In the genomic region with DNA sequence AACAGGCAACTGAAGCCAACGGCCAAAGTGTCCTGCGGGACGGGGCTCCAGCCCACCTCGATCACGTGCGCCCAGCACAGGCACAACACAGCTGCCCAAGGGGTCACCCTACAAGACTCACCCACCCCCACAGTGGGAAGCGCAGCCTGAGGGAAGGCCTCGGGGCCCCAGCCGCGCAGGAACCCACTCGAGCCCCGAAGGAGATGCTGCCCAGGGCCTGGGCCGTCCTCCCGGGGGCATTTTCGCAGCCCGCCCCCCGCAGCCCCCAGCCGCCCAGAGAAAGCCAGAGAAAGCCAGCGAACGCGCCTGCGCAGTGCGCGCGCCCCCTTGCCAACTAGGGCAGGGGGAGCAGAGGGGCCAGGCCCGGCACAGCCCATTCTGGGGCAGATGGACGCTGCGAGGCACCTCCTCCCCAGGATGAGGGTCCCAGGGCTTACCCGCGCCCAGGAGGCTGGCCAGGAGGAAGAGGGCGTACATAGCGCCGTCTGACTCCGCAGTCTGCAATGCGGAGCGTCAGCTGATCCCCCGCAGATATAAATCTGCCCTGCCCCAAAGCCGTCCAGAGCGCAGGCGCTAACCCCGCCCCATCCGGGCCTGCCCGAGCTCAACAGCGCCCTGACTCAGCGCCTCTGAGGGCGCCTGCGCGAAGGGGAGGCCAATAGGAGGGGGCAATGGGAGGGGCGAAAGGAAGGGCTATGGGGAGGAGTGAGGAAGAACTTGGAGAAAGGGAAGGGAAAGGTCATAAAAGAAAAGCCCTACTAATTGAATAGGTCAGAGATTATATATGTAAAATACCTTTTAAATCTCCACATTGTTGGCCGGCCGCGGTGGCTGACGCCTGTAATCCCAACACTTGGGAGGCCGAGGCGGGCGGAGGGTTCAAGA, we compare ENCODE assay signal across 8 cellular contexts. TPM values are rescaled to one million over a fixed set of nuclear protein-coding genes. Genes with fewer than 3 reads are reported as not detected.
DNase-seq lines count a peak whose midpoint lies in the region; ATAC-seq and FAIRE-seq lines count a peak whose summit lies in the region.

Gene PSAP, minus strand, starts transcription at position 507 of the 885 bp plus-strand sequence. Its CDS starts 30 bp downstream, at position 477.

- ATAC-seq in GM21786 (IDR thresholded peaks at IDR 0.05; ENCODE audit: unreplicated experiment): peak; percentile 90
- peak; percentile 98 for ATAC-seq in activated T-cell treated with anti-CD3 and anti-CD28 coated beads, Interleukin-2, amount 50 U/mL, for 72 hours (replicated peaks in 1 of 2)
- ATAC-seq in esophagus mucosa: peak; percentile 99

- peak; percentile 87 for DNase-seq in DMS79 (lab: John Stamatoyannopoulos, UW)
- DNase-seq in RCC 7860 (ENCODE audit: low spot score): peak; percentile 94
- peak; percentile 99 for DNase-seq in activated T-cell treated with anti-CD3 and anti-CD28 coated beads, Interleukin-2, amount 50 U/mL, for 72 hours
- peak; percentile 97 for DNase-seq in stimulated activated CD8-positive, alpha-beta memory T cell treated with anti-CD3 and anti-CD28 coated beads, Interleukin-7, amount 100 ng/mL, for 24 hours (ENCODE audit: low read depth)

- no peaks in the 10 kb centered on the region for H3K9me3 ChIP-seq in KOPT-K1 (ENCODE audit: insufficient read depth, low read length, poor library complexity, severe bottlenecking)
- H3K9me3 ChIP-seq in muscle layer of colon (ENCODE audit: low read length): no peaks in the 10 kb centered on the region

- H3K9me3 Mint-ChIP-seq in activated T-cell treated with anti-CD3 and anti-CD28 coated beads, Interleukin-2, amount 50 U/mL, for 72 hours: no peaks in the 10 kb centered on the region

- peak within 1 kb of the TSS; percentile 92 for H3K27ac Mint-ChIP-seq in activated T-cell treated with anti-CD3 and anti-CD28 coated beads, Interleukin-2, amount 50 U/mL, for 72 hours

- H3K9ac ChIP-seq in muscle layer of colon (ENCODE audit: low read length): peak within 1 kb of the TSS; percentile 97

- H3K27ac ChIP-seq in KOPT-K1 (ENCODE audit: low read depth, low read length, poor library complexity, severe bottlenecking): peak within 1 kb of the TSS; percentile 81
- peak within 1 kb of the TSS; percentile 94 for H3K27ac ChIP-seq in muscle layer of colon (ENCODE audit: low read depth, low read length)

- H3K36me3 Mint-ChIP-seq in activated T-cell treated with anti-CD3 and anti-CD28 coated beads, Interleukin-2, amount 50 U/mL, for 72 hours (ENCODE audit: insufficient read depth in 2 of 2): peaks cover 0 to 2% of the 10 kb centered on the region in 2 donors

- peaks cover 42% of the 10 kb centered on the region for H3K4me1 ChIP-seq in muscle layer of colon (ENCODE audit: insufficient read depth, low read length)

- no peaks in the 10 kb centered on the region for H3K27me3 ChIP-seq in muscle layer of colon (ENCODE audit: control insufficient read depth in 1 of 2, insufficient read depth in 2 of 2, low read length in 2 of 2)

- peak within 1 kb of the TSS; percentile 72 to 98 for H3K4me3 ChIP-seq in muscle layer of colon (ENCODE audit: low read depth in 1 of 2, low read length in 2 of 2)

- peak within 1 kb of the TSS; percentile 95 to 100 for H3K4me3 Mint-ChIP-seq in activated T-cell treated with anti-CD3 and anti-CD28 coated beads, Interleukin-2, amount 50 U/mL, for 72 hours

- peaks cover 45% of the 10 kb centered on the region for H3K4me1 Mint-ChIP-seq in activated T-cell treated with anti-CD3 and anti-CD28 coated beads, Interleukin-2, amount 50 U/mL, for 72 hours (ENCODE audit: low read depth)

- H3K27me3 Mint-ChIP-seq in activated T-cell treated with anti-CD3 and anti-CD28 coated beads, Interleukin-2, amount 50 U/mL, for 72 hours (ENCODE audit: low read depth): no peaks in the 10 kb centered on the region

- H3K36me3 ChIP-seq in KOPT-K1 (ENCODE audit: insufficient read depth, low read length) (0 out of 2 replicates have a peak, but pooled peaks cover 5% of the 10 kb centered on the region), muscle layer of colon (ENCODE audit: insufficient read depth, low read length) (no peaks in the 10 kb centered on the region)

- peak; percentile 93 for FAIRE-seq in RCC 7860 (lab: Jason Lieb, UNC)

RNA-seq across cellular contexts. Expression of gene PSAP, which starts in this region (rescaled TPM):
- 100 to 1,000 TPM; 111 to 139 TPM for total RNA-seq in activated T-cell treated with anti-CD3 and anti-CD28 coated beads, Interleukin-2, amount 50 U/mL, for 72 hours
- 376 TPM for total RNA-seq in esophagus mucosa

Comparison
In these comparisons a context has a peak if more than half of its experiments do, and no peak if none do; other contexts are left out.
1. Peak in every context shown above with its lines: DNase-seq, ATAC-seq, H3K4me3 ChIP-seq and H3K27ac ChIP-seq.